ENCODE assay signal across 1 cellular context in genomic region chr5:38163636-38164237, GRCh38.
TF ChIP-seq lines count a peak whose summit lies in the region.

No MANE protein-coding gene starts in this region.

TF ChIP-seq in HEK293, 187 proteins besides CTCF, POLR2A, EP300 and RAD21 (continued from another document):
- TF ChIP-seq ZNF214 (tag by site-specific recombination; IDR thresholded peaks at IDR 0.05; ENCODE audit: borderline replicate concordance) (peak; percentile 87), ZNF184 (tag by site-specific recombination; IDR thresholded peaks at IDR 0.05) (no peak)
